Comparison of ENCODE assay signal across 10 cellular contexts in the genomic region with DNA sequence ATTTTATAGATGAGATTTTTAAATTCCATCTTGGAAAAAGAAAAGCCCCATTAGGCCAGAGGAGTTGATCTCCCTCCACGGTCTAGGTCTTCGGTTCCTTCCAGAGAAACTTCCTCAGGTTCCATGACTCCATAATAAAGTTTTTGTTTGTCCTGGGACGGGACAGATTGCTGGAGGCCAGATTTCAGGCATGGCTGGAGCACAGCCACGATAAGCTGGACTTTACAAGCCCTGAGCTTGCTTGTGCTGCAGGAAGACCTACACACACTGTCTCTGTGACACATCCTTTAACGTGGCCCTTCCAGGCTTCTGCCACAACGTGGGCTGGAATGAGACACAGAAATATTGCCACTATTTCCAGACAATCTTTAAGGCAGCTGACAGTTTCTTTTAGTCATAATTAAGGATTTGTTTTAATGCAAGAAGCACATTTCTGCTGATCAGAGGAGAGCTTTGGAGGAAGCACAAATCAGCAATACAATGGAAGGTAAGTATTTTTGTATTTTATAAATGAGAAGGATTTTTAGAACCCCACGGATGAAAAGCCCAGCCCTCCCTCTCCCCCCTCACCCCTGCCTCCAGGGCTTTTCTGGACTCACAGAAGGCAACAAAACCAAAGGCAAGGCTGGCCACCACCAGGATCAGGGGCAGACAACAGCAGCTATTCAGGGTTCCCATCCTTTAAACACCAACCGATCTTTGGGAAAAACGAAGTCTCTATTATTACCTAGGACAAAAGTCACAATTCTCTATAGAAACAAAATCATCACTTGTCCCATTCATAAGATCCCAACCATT. TPM values are rescaled to one million over a fixed set of nuclear protein-coding genes. Genes with fewer than 3 reads are reported as not detected.
DNase-seq lines count a peak whose midpoint lies in the region; TF ChIP-seq lines count a peak whose summit lies in the region.
"Had no signal": no experiment of that assay in that cellular context is flagged by ENCODE, and none has a peak within 500 bp of the region (broad histone marks: within the 10 kb centered on the region; RNA-seq: fewer than 3 reads in every experiment).

No MANE protein-coding gene starts in this region.

- CTCF ChIA-PET in AG04450 (lab: Charles Lee), result interaction anchor here (1.5 to 3.3 kb wide), 2 partner anchors 106 to 154 kb away, joined by 3 to 21 read pairs; no protein-coding TSS in a partner anchor
- CTCF ChIA-PET in activated CD4-positive, alpha-beta memory T cell treated with anti-CD3 and anti-CD28 coated beads for 36 hours (lab: Charles Lee), result no interaction called here

- H3K4me3 Mint-ChIP-seq in nephron, result peak overlapping the region; percentile 56 to 74 (median 71)
- no peak overlapping the region for H3K4me3 Mint-ChIP-seq in activated CD4-positive, alpha-beta memory T cell treated with anti-CD3 and anti-CD28 coated beads for 36 hours
- H3K4me3 Mint-ChIP-seq: CD8-positive, alpha-beta T cell had no signal

- H3K4me1 ChIP-seq in SJSA1 (replicated peaks), result peaks cover 54% of the 10 kb centered on the region

- no peak overlapping the region for H3K4me3 ChIP-seq in AG04450 (ENCODE audit: low read depth, low read length)
- no peak overlapping the region for H3K4me3 ChIP-seq in SJSA1
- no peak overlapping the region for H3K4me3 ChIP-seq in fibroblast of villous mesenchyme (ENCODE audit: low read depth, low read length)

- TF ChIP-seq CTCF in AG04450 (IDR thresholded peaks at IDR 0.05; ENCODE audit: low read depth, low read length) (no peak), fibroblast of villous mesenchyme (IDR thresholded peaks at IDR 0.05; ENCODE audit: insufficient read depth, low read depth, low read length) (no peak), nephron (IDR thresholded peaks at IDR 0.05; ENCODE audit: unreplicated experiment in 3 of 3) (no peak)

- H3K9me3 ChIP-seq in AG04450 (ENCODE audit: control insufficient read depth, insufficient read depth, low read length) (peaks cover 2% of the 10 kb centered on the region; the same call in 1 of the 2 replicates), SJSA1 (replicated peaks) (no peaks in the 10 kb centered on the region)

- DNase-seq in AG04450 (ENCODE audit: low read depth, low spot score) (no peak), SJSA1 (ENCODE audit: low read depth in 1 of 2, low spot score in 2 of 2) (no peak), fibroblast of villous mesenchyme (ENCODE audit: low read depth) (peak; percentile 60), H4 (ENCODE audit: low spot score) (no peak), ureter (ENCODE audit: low spot score) (no peak), NOMO-1 (lab: John Stamatoyannopoulos, UW; ENCODE audit: unreplicated experiment in 2 of 2) (no peak)
- DNase-seq in activated CD4-positive, alpha-beta memory T cell treated with anti-CD3 and anti-CD28 coated beads for 36 hours, result no peak
- DNase-seq: activated CD4-positive, alpha-beta T cell treated with anti-CD3 and anti-CD28 coated beads, Interleukin-2, amount 50 U/mL, for 4 hours; CD8-positive, alpha-beta T cell had no signal

- no peaks in the 10 kb centered on the region for H3K9me3 Mint-ChIP-seq in nephron
- no peaks in the 10 kb centered on the region for H3K9me3 Mint-ChIP-seq in activated CD4-positive, alpha-beta memory T cell treated with anti-CD3 and anti-CD28 coated beads for 36 hours
- H3K9me3 Mint-ChIP-seq: CD8-positive, alpha-beta T cell had no signal

- H3K27me3 ChIP-seq in AG04450 (ENCODE audit: control insufficient read depth, insufficient read depth, low read length) (no peaks in the 10 kb centered on the region), SJSA1 (replicated peaks) (no peaks in the 10 kb centered on the region)

- peaks cover 42% of the 10 kb centered on the region for H3K36me3 ChIP-seq in SJSA1

- H3K4me1 Mint-ChIP-seq in nephron, result peaks cover 88% of the 10 kb centered on the region
- peaks cover 5% of the 10 kb centered on the region for H3K4me1 Mint-ChIP-seq in activated CD4-positive, alpha-beta memory T cell treated with anti-CD3 and anti-CD28 coated beads for 36 hours (ENCODE audit: low read depth)

- H3K27ac ChIP-seq in AG04450 (ENCODE audit: low read depth, low read length), result peak overlapping the region; percentile 31
- peak overlapping the region; percentile 42 for H3K27ac ChIP-seq in SJSA1

- H3K27ac Mint-ChIP-seq in nephron, result peak overlapping the region; percentile 93 to 97 (median 97)
- H3K27ac Mint-ChIP-seq in activated CD4-positive, alpha-beta memory T cell treated with anti-CD3 and anti-CD28 coated beads for 36 hours, result no peak overlapping the region
- H3K27ac Mint-ChIP-seq: CD8-positive, alpha-beta T cell had no signal

- POLR2A ChIA-PET in AG04450 (lab: Yijun Ruan, JAX), result no interaction called here
- POLR2A ChIA-PET in activated CD4-positive, alpha-beta memory T cell treated with anti-CD3 and anti-CD28 coated beads for 36 hours (lab: Charles Lee), result no interaction called here

- no peaks in the 10 kb centered on the region for H3K27me3 Mint-ChIP-seq in nephron (ENCODE audit: low read depth)
- H3K27me3 Mint-ChIP-seq in activated CD4-positive, alpha-beta memory T cell treated with anti-CD3 and anti-CD28 coated beads for 36 hours, result peaks cover 67% of the 10 kb centered on the region

- intact Hi-C loops in activated CD4-positive, alpha-beta memory T cell treated with anti-CD3 and anti-CD28 coated beads for 36 hours (cut with micrococcal nuclease), result no loop called here

- peaks cover 14% of the 10 kb centered on the region for H3K36me3 Mint-ChIP-seq in nephron (ENCODE audit: low read depth)
- H3K36me3 Mint-ChIP-seq in activated CD4-positive, alpha-beta memory T cell treated with anti-CD3 and anti-CD28 coated beads for 36 hours, result no peaks in the 10 kb centered on the region
- H3K36me3 Mint-ChIP-seq: CD8-positive, alpha-beta T cell had no signal

RNA-seq across cellular contexts. Expression of a gene that starts 6.5 kb away (rescaled TPM):
- 52.5 and 64.0 TPM in 2 replicates for polyA plus RNA-seq in AG04450 (2011; rRNA removed)
- polyA minus RNA-seq in AG04450 (2011; rRNA and poly(A)+ RNA removed), result 99.5 and 105 TPM in 2 replicates
- total RNA-seq in SJSA1 (2014; rRNA removed; shearing (Covaris generic)), result 63.2 and 75.4 TPM in 2 replicates
- total RNA-seq in fibroblast of villous mesenchyme (74.3 and 84.7 TPM in 2 replicates), ureter (94.5 TPM)
- total RNA-seq in H4 (2014; rRNA removed; shearing (Covaris generic)), result 58.2 and 69.8 TPM in 2 replicates
- under 1 TPM; 0.27 to 0.29 TPM for total RNA-seq in activated CD4-positive, alpha-beta memory T cell treated with anti-CD3 and anti-CD28 coated beads for 36 hours

Comparison
In these comparisons a context has a peak if more than half of its experiments do, and no peak if none do; other contexts are left out.
1. RNA of a gene that starts 6.5 kb away (total RNA-seq): 94.5 TPM in ureter (single experiment), 63.2 to 75.4 TPM in SJSA1, 74.3 to 84.7 TPM in fibroblast of villous mesenchyme and 58.2 to 69.8 TPM in H4; 0.27 to 0.29 TPM in activated CD4-positive, alpha-beta memory T cell treated with anti-CD3 and anti-CD28 coated beads for 36 hours; every median in the first group is over 10 times any median in the second.